In the genomic region with DNA sequence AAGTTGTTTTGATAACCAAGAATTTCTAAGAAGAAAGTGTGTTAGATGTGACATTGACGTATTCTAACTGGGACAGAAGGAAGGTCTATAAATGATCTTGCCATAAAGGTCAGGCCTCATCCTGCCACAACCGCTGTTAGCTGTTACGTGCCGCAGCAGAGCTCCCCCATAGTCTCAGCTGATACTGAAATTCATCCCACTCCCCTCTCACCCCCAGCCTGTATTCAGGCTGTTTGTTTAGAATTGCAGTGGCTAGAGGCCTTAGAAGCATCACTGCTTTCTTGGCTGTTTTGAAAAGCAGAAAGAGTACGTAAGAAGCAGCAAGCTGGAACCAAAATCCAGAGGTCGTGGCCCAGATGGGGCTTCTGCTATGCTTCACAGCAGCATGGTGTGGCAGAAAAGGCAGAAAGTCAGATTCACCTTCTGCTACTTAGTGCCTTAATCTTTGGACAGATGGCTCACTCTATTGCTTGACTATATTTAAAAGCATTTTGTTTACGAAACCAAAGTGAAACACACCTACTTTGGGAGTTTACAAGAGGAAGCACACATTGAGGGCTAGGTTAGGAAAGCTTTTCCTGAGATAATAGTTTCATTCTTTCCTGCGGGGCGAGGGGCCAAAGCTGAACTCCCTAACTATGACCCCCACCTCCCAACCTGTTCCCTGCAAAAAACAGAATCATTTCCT, we compare ENCODE assay signal across 10 cellular contexts. TPM values are rescaled to one million over a fixed set of nuclear protein-coding genes. Genes with fewer than 3 reads are reported as not detected.
DNase-seq lines count a peak whose midpoint lies in the region; ATAC-seq and TF ChIP-seq lines count a peak whose summit lies in the region.
"Had no signal": no experiment of that assay in that cellular context is flagged by ENCODE, and none has a peak within 500 bp of the region (broad histone marks: within the 10 kb centered on the region; RNA-seq: fewer than 3 reads in every experiment).

No MANE protein-coding gene starts in this region.

- H3K9me3 Mint-ChIP-seq in activated CD4-positive, alpha-beta T cell treated with anti-CD3 and anti-CD28 coated beads, Interleukin-2, amount 10 ng/mL, durations not matched to agents 7 days and 5 days = peaks cover 3% of the 10 kb centered on the region

- H3K4me3 ChIP-seq in left lung (peak overlapping the region; percentile 37 to 53), testis (peak overlapping the region; percentile 65 to 76)

- peak overlapping the region; percentile 23 for H3K4me3 Mint-ChIP-seq in activated CD4-positive, alpha-beta T cell treated with anti-CD3 and anti-CD28 coated beads, Interleukin-2, amount 10 ng/mL, durations not matched to agents 7 days and 5 days

- peaks cover 5% of the 10 kb centered on the region for H3K36me3 Mint-ChIP-seq in activated CD4-positive, alpha-beta T cell treated with anti-CD3 and anti-CD28 coated beads, Interleukin-2, amount 10 ng/mL, durations not matched to agents 7 days and 5 days (ENCODE audit: low read depth)

- H3K9me3 ChIP-seq in left lung = no peaks in the 10 kb centered on the region
- no peaks in the 10 kb centered on the region for H3K9me3 ChIP-seq in testis

- CTCF ChIA-PET in activated CD4-positive, alpha-beta T cell treated with anti-CD3 and anti-CD28 coated beads, Interleukin-2, amount 10 ng/mL, durations not matched to agents 7 days and 5 days (lab: Charles Lee) = interaction anchor here (0.6 to 1.4 kb wide), 5 partner anchors 9 to 392 kb away, joined by 3 to 4 read pairs (median 3); no protein-coding TSS in a partner anchor

- H3K27ac Mint-ChIP-seq in activated CD4-positive, alpha-beta T cell treated with anti-CD3 and anti-CD28 coated beads, Interleukin-2, amount 10 ng/mL, durations not matched to agents 7 days and 5 days = peak overlapping the region; percentile 57

- H3K4me1 ChIP-seq in left lung (peaks cover 14 to 35% of the 10 kb centered on the region in 2 donors), testis (no peaks in the 10 kb centered on the region)

- H3K36me3 ChIP-seq in left lung (no peaks in the 10 kb centered on the region), testis (ENCODE audit: low read depth, missing control alignments) (no peaks in the 10 kb centered on the region)

- 32 to 52% methylated on average over 9 of the region's 9 CpGs for WGBS in testis, 2 donors

- H3K4me1 Mint-ChIP-seq in activated CD4-positive, alpha-beta T cell treated with anti-CD3 and anti-CD28 coated beads, Interleukin-2, amount 10 ng/mL, durations not matched to agents 7 days and 5 days = peaks cover 30% of the 10 kb centered on the region

- POLR2A ChIA-PET in activated CD4-positive, alpha-beta T cell treated with anti-CD3 and anti-CD28 coated beads, Interleukin-2, amount 10 ng/mL, durations not matched to agents 7 days and 5 days (lab: Charles Lee) = interaction anchor here (1.1 kb wide), 1 partner anchor 8 kb away, joined by 3 read pairs; no protein-coding TSS in a partner anchor

- peaks cover 7 to 45% of the 10 kb centered on the region in 2 donors for H3K27me3 ChIP-seq in left lung
- no peaks in the 10 kb centered on the region for H3K27me3 ChIP-seq in testis

- H3K27me3 Mint-ChIP-seq in activated CD4-positive, alpha-beta T cell treated with anti-CD3 and anti-CD28 coated beads, Interleukin-2, amount 10 ng/mL, durations not matched to agents 7 days and 5 days = peaks cover 66% of the 10 kb centered on the region

- H3K27ac ChIP-seq in left lung (no peak overlapping the region), testis (peak overlapping the region; percentile 75 to 89)

- no peak for ATAC-seq in left lung

- TF ChIP-seq CTCF in left lung (IDR thresholded peaks at IDR 0.05) = no peak
- no peak for TF ChIP-seq CTCF in testis (IDR thresholded peaks at IDR 0.05)

- no peak for DNase-seq in activated CD4-positive, alpha-beta T cell treated with anti-CD3 and anti-CD28 coated beads, Interleukin-2, amount 10 ng/mL, durations not matched to agents 7 days and 5 days
- DNase-seq in activated CD4-positive, alpha-beta T cell treated with anti-CD3 and anti-CD28 coated beads for 1 hour = no peak
- peak; percentile 27 for DNase-seq in activated gamma-delta T cell treated with anti-CD3 and anti-CD28 coated beads, Interleukin-2, amount 50 U/mL, for 16 hours (ENCODE audit: low read depth)
- DNase-seq in left lung = no peak
- no peak for DNase-seq in testis
- no peak for DNase-seq in NCI-H187 treated with DMSO at 0.1 percent for 48 hours (lab: John Stamatoyannopoulos, UW)
- no peak for DNase-seq in medulla oblongata (ENCODE audit: extremely low spot score)
- no peak for DNase-seq in globus pallidus (ENCODE audit: low spot score)
- DNase-seq: KG1 had no signal

- no peak for TF ChIP-seq POLR2A in testis (IDR thresholded peaks at IDR 0.05)

- intact Hi-C loops in left lung (cut with DNase I) = no loop called here
- intact Hi-C loops in testis (cut with DNase I; ENCODE audit: low total_unique reads) = no loop called here

RNA-seq across cellular contexts. Expression of a gene that starts 0.9 kb away (rescaled TPM):
- total RNA-seq in activated CD4-positive, alpha-beta T cell treated with anti-CD3 and anti-CD28 coated beads, Interleukin-2, amount 10 ng/mL, durations not matched to agents 7 days and 5 days = under 1 TPM; 0.71 to 0.89 TPM
- 10 to 100 TPM in 1 of 2 donors, 1 to 10 TPM in 1; 9.6 to 19.8 TPM for total RNA-seq in left lung
- 1 to 10 TPM; 7.0 to 9.5 TPM for total RNA-seq in testis
- 8.7 TPM for polyA plus RNA-seq in testis (ENCODE audit: insufficient read depth, low read depth, low replicate concordance)

RNA-seq across cellular contexts. Expression of a gene that starts 25.0 kb away (rescaled TPM):
- not detected for total RNA-seq in activated CD4-positive, alpha-beta T cell treated with anti-CD3 and anti-CD28 coated beads, Interleukin-2, amount 10 ng/mL, durations not matched to agents 7 days and 5 days
- total RNA-seq in left lung (1 to 10 TPM in 1 of 2 donors, not detected in 1; 6.9 TPM), testis (10 to 100 TPM; 10.8 to 23.7 TPM)
- polyA plus RNA-seq in testis (ENCODE audit: insufficient read depth, low read depth, low replicate concordance) = 50.1 TPM
- total RNA-seq: T-helper 2 cell treated with Interferon-gamma antibody and Interleukin-4, amounts not matched to agents 100 ng/mL and 5 ng/mL, for 36 hours had no signal

RNA-seq across cellular contexts. Expression of a gene that starts 27.4 kb away (rescaled TPM):
- not detected for total RNA-seq in activated CD4-positive, alpha-beta T cell treated with anti-CD3 and anti-CD28 coated beads, Interleukin-2, amount 10 ng/mL, durations not matched to agents 7 days and 5 days
- total RNA-seq in left lung (not detected), testis (10 to 100 TPM in 1 of 2 donors, 1 to 10 TPM in 1; 8.7 to 26.6 TPM)
- polyA plus RNA-seq in testis (ENCODE audit: insufficient read depth, low read depth, low replicate concordance) = 36.8 TPM
- total RNA-seq: T-helper 2 cell treated with Interferon-gamma antibody and Interleukin-4, amounts not matched to agents 100 ng/mL and 5 ng/mL, for 36 hours had no signal

Comparison
In these comparisons a context has a peak if more than half of its experiments do, and no peak if none do; other contexts are left out.
1. H3K27ac ChIP-seq: peak in testis (2 of 2); none in left lung (0 of 2).
2. RNA of a gene that starts 0.9 kb away (total RNA-seq): 9.6 to 19.8 TPM in left lung and 7.0 to 9.5 TPM in testis; 0.71 to 0.89 TPM in activated CD4-positive, alpha-beta T cell treated with anti-CD3 and anti-CD28 coated beads, Interleukin-2, amount 10 ng/mL, durations not matched to agents 7 days and 5 days; every median in the first group is over 4 times any median in the second.
3. RNA of a gene that starts 27.4 kb away (total RNA-seq): 8.7 to 26.6 TPM in testis; not detected in left lung and not detected in activated CD4-positive, alpha-beta T cell treated with anti-CD3 and anti-CD28 coated beads, Interleukin-2, amount 10 ng/mL, durations not matched to agents 7 days and 5 days; every median in the first group is over 4 times any median in the second.